In genomic region chr17:77771145-77771544, GRCh38 we compare ENCODE assay signal across 23 cellular contexts.
DNase-seq lines count a peak whose midpoint lies in the region; ATAC-seq, FAIRE-seq and TF ChIP-seq lines count a peak whose summit lies in the region.
"Had no signal": no experiment of that assay in that cellular context is flagged by ENCODE, and none has a peak within 500 bp of the region (broad histone marks: within the 10 kb centered on the region; RNA-seq: fewer than 3 reads in every experiment).

No MANE protein-coding gene starts in this region.

- peak overlapping the region; percentile 64 for H2BK12ac ChIP-seq in neuronal stem cell (ENCODE audit: low read length)

- in situ Hi-C loops in HepG2 (cut with HindIII; ENCODE audit: extremely low pct_ligation_motif_present, low pct_unique_long_range_greater_than_20kb), result no loop called here

- peak overlapping the region; percentile 28 for H3K23ac ChIP-seq in neuronal stem cell (ENCODE audit: low read depth, low read length, poor library complexity)

- POLR2A ChIA-PET in HepG2 (lab: Yijun Ruan, JAX), result no interaction called here

- no peak for TF ChIP-seq POLR2A in HepG2 (IDR thresholded peaks at IDR 0.05; ENCODE audit: insufficient read depth in 1 of 2, low read depth in 2 of 2, low read length in 2 of 2)
- TF ChIP-seq POLR2A in right lobe of liver (IDR thresholded peaks at IDR 0.05), result no peak

- H2AK5ac ChIP-seq in neuronal stem cell (ENCODE audit: low read depth, low read length), result peak overlapping the region; percentile 97

- peak overlapping the region; percentile 68 for H4K91ac ChIP-seq in neuronal stem cell (ENCODE audit: low read depth, low read length, poor library complexity)

- H3K9ac ChIP-seq in HepG2 (ENCODE audit: insufficient read depth, low read depth, low read length) (no peak overlapping the region), neuronal stem cell (ENCODE audit: low read depth, low read length, poor library complexity) (no peak overlapping the region)
- H3K9ac ChIP-seq: SK-N-SH had no signal

- H3K4ac ChIP-seq in neuronal stem cell (ENCODE audit: low read length), result peak overlapping the region; percentile 38

- H3K4me2 ChIP-seq in HepG2 (ENCODE audit: low read depth, low read length), result no peak overlapping the region
- H3K4me2 ChIP-seq in neuronal stem cell (ENCODE audit: insufficient read depth, low read length, poor library complexity, severe bottlenecking), result no peak overlapping the region
- H3K4me2 ChIP-seq: GM23338, SK-N-SH had no signal

- H3K36me3 ChIP-seq in HepG2 (replicated peaks in 1 of 2; ENCODE audit: control insufficient read depth in 1 of 2, insufficient read depth in 2 of 2, low read length in 2 of 2) (no peaks in the 10 kb centered on the region), right lobe of liver (no peaks in the 10 kb centered on the region), neuronal stem cell (replicated peaks in 1 of 2; ENCODE audit: control insufficient read depth in 2 of 2, insufficient read depth in 2 of 2, low read length in 2 of 2) (no peaks in the 10 kb centered on the region)

- CTCF ChIA-PET in HepG2 (lab: Yijun Ruan, JAX; ENCODE audit: low intra/inter-chr PET ratio, low total read pairs), result no interaction called here

- H3K27ac ChIP-seq in HepG2 (ENCODE audit: extremely low read length, insufficient read depth, low read length) (no peak overlapping the region), right lobe of liver (no peak overlapping the region), neuronal stem cell (replicated peaks; ENCODE audit: low read length) (no peak overlapping the region)
- H3K27ac ChIP-seq: RWPE1 had no signal

- FAIRE-seq in HepG2 (lab: Jason Lieb, UNC), result no peak
- FAIRE-seq: G401.6, GM18507 had no signal

- H3K4me1 ChIP-seq in HepG2 (ENCODE audit: insufficient read depth, low read length), result no peaks in the 10 kb centered on the region
- H3K4me1 ChIP-seq in right lobe of liver, result no peaks in the 10 kb centered on the region
- H3K4me1 ChIP-seq in neuronal stem cell (ENCODE audit: control insufficient read depth in 2 of 2, insufficient read depth in 1 of 2, low read depth in 1 of 2, low read length in 2 of 2), result peaks cover 0 to 20% of the 10 kb centered on the region in 2 donors

- H2AFZ ChIP-seq in HepG2 (ENCODE audit: low read length) (no peak overlapping the region), neuronal stem cell (ENCODE audit: low read length) (no peak overlapping the region)
- H2AFZ ChIP-seq: GM23338 had no signal

- WGBS in HepG2 (ENCODE audit: low lambda C conversion rate), result 10% methylated on average over 14 of the region's 14 CpGs
- 73% methylated on average over 8 of the region's 14 CpGs for WGBS in right lobe of liver (ENCODE audit: insufficient coverage, low coverage, low lambda C conversion rate, missing lambda C conversion rate)
- WGBS in neuronal stem cell (ENCODE audit: extremely low coverage in 2 of 2, insufficient read length in 2 of 2, insufficient replicate concordance in 1 of 2), 2 donors, result no CpG with 5 or more reads among the region's 14 CpGs

- no peaks in the 10 kb centered on the region for H3K79me2 ChIP-seq in HepG2 (ENCODE audit: insufficient read depth, low read length)

- H3K18ac ChIP-seq in neuronal stem cell (ENCODE audit: low read length), result peak overlapping the region; percentile 78

- peak overlapping the region; percentile 83 for H2BK5ac ChIP-seq in neuronal stem cell (ENCODE audit: low read length)

- DNase-seq in HepG2 (ENCODE audit: low spot score) (no peak), right lobe of liver (no peak), ecto neural progenitor cell (ENCODE audit: low spot score) (peak; percentile 52), neuronal stem cell (ENCODE audit: low spot score) (no peak), GF-D8 (lab: John Stamatoyannopoulos, UW) (no peak), cortex of kidney (lab: John Stamatoyannopoulos, UW) (no peak)
- DNase-seq: 8988T, AML-193, KG1, NCI-H1105, NCI-H146, NCI-H2029, NCI-H2227 treated with DMSO at 0.1 percent for 48 hours, NCI-H510A treated with DMSO at 0.1 percent for 48 hours, NCI-H748 treated with DMSO at 0.1 percent for 48 hours, SIG-M5, SK-N-SH had no signal

- peak overlapping the region; percentile 76 for H2BK120ac ChIP-seq in neuronal stem cell (ENCODE audit: low read depth, low read length)

- H3K9me3 ChIP-seq in HepG2 (ENCODE audit: low read length) (no peaks in the 10 kb centered on the region), right lobe of liver (no peaks in the 10 kb centered on the region), neuronal stem cell (replicated peaks in 1 of 2; ENCODE audit: control insufficient read depth in 2 of 2, insufficient read depth in 1 of 2, low read depth in 1 of 2, low read length in 2 of 2) (no peaks in the 10 kb centered on the region)
- H3K9me3 ChIP-seq: SK-N-SH had no signal

- no peak overlapping the region for H3K14ac ChIP-seq in neuronal stem cell (ENCODE audit: low read length)

- no peak for TF ChIP-seq EP300 in HepG2 (IDR thresholded peaks at IDR 0.05; ENCODE audit: low read depth in 2 of 2, low read length in 2 of 2)
- no peak for TF ChIP-seq EP300 in HepG2 (CRISPR knock-in tag; IDR thresholded peaks at IDR 0.05; ENCODE audit: borderline replicate concordance)

- TF ChIP-seq CTCF in HepG2 (CRISPR knock-in tag; IDR thresholded peaks at IDR 0.05) (no peak), right lobe of liver (IDR thresholded peaks at IDR 0.05) (no peak)

- no peak for TF ChIP-seq RAD21 in HepG2 (CRISPR knock-in tag; IDR thresholded peaks at IDR 0.05)

- H4K8ac ChIP-seq in neuronal stem cell (ENCODE audit: low read depth, low read length), result no peak overlapping the region

- H3K79me1 ChIP-seq in neuronal stem cell (ENCODE audit: low read depth, low read length), result no peaks in the 10 kb centered on the region

- H2BK15ac ChIP-seq in neuronal stem cell (ENCODE audit: low read length), result peak overlapping the region; percentile 99

- H4K20me1 ChIP-seq in HepG2 (ENCODE audit: insufficient read depth, low read length), result no peaks in the 10 kb centered on the region

- BruUV-seq in HepG2 (replicated peaks; lab: Mats Ljungman, UMichigan), result no TSS peak

- ATAC-seq in HepG2 (no peak), right lobe of liver (no peak), GM18909 (IDR thresholded peaks at IDR 0.05; ENCODE audit: poor library complexity, unreplicated experiment) (no peak), HG02884 (IDR thresholded peaks at IDR 0.05; ENCODE audit: unreplicated experiment) (no peak)
- ATAC-seq: GM23338 had no signal

- intact Hi-C loops in HepG2 (cut with micrococcal nuclease; ENCODE audit: unreplicated experiment) (loop anchor here (10.0 kb wide), 1 partner anchor 234 kb away; no protein-coding TSS in a partner anchor), right lobe of liver (cut with DNase I) (loop anchor here in 1 of 2 donors (10.0 kb wide), 1 partner anchor 244 kb away; no protein-coding TSS in a partner anchor)

- no peak overlapping the region for H3K4me3 ChIP-seq in HepG2 (replicated peaks in 1 of 3; ENCODE audit: insufficient read depth in 1 of 3, low read depth in 2 of 3, low read length in 3 of 3)
- no peak overlapping the region for H3K4me3 ChIP-seq in right lobe of liver
- no peak overlapping the region for H3K4me3 ChIP-seq in neuronal stem cell (ENCODE audit: low read length in 2 of 2)
- H3K4me3 ChIP-seq: GM23338 had no signal

- H3K27me3 ChIP-seq in HepG2 (ENCODE audit: control insufficient read depth in 1 of 2, insufficient read depth in 2 of 2, low read length in 2 of 2) (peaks cover 8 to 89% of the 10 kb centered on the region in 2 experiments), right lobe of liver (no peaks in the 10 kb centered on the region), neuronal stem cell (ENCODE audit: control insufficient read depth in 3 of 3, insufficient read depth in 3 of 3, low read depth in 1 of 3, low read length in 3 of 3) (peaks cover 0 to 18% (median 0%) of the 10 kb centered on the region in 3 experiments)

TF ChIP-seq in HepG2, 621 proteins besides CTCF, POLR2A, EP300 and RAD21:
- no peak for TF ChIP-seq ZNF639 (CRISPR knock-in tag; conservative IDR thresholded peaks at IDR 0.05)
- no peak for TF ChIP-seq HMGA1 (CRISPR knock-in tag; conservative IDR thresholded peaks at IDR 0.05)
- no peak for TF ChIP-seq MIXL1 (CRISPR knock-in tag; IDR thresholded peaks at IDR 0.05)
- TF ChIP-seq EZH2 (conservative IDR thresholded peaks at IDR 0.05; ENCODE audit: low read depth, low read length), result 0 out of 2 replicates have a peak, but pooled peaks have one; percentile 33
TF ChIP-seq in HepG2: peak in this region for 1.
